Comparison of ENCODE assay signal across 16 cellular contexts in the genomic region with DNA sequence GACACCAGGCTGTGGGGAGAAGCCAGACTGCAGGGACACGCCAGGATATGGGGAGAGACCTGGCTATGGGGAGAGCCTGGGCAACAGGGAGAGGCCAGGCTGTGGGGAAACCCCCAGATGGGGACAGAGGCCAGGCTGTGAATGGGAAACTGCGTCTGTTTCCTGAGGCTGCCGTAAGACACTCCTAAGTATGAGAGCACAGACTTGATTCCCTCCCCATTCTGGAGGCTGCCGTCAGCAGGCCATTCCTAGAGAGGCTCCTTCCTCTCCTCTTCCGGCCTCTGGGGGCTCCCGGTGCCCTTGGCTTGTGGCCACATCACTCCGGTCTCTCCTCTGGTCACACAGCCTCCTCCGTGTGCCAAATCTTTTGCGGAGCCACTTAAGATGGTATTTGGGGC. TPM values are rescaled to one million over a fixed set of nuclear protein-coding genes. Genes with fewer than 3 reads are reported as not detected.
DNase-seq lines count a peak whose midpoint lies in the region; ATAC-seq and TF ChIP-seq lines count a peak whose summit lies in the region.
"Had no signal": no experiment of that assay in that cellular context is flagged by ENCODE, and none has a peak within 500 bp of the region (broad histone marks: within the 10 kb centered on the region; RNA-seq: fewer than 3 reads in every experiment).

No MANE protein-coding gene starts in this region.

- peaks cover 46% of the 10 kb centered on the region for H3K36me3 Mint-ChIP-seq in nephron progenitor cell (ENCODE audit: low read depth)

- peaks cover 4% of the 10 kb centered on the region for H3K27me3 Mint-ChIP-seq in nephron progenitor cell (ENCODE audit: low read depth, poor library complexity)

- no peak overlapping the region for H3K27ac Mint-ChIP-seq in nephron progenitor cell

- peaks cover 18 to 64% (median 59%) of the 10 kb centered on the region in 10 experiments for H3K4me1 ChIP-seq in BLaER1 treated with 17β-estradiol and CSF1 and Interleukin-3, amounts not matched to agents 10 nM and 100 nM
- H3K4me1 ChIP-seq in ascending aorta (peaks cover 0 to 6% of the 10 kb centered on the region in 2 donors), osteoblast (ENCODE audit: insufficient read depth, low read length) (no peaks in the 10 kb centered on the region)
- H3K4me1 ChIP-seq: BE2C had no signal

- H3K9me3 Mint-ChIP-seq in nephron progenitor cell: peaks cover 5% of the 10 kb centered on the region

- peaks cover 0 to 56% (median 2%) of the 10 kb centered on the region in 11 experiments; a peak in 8 of 22 replicates for H4K20me1 ChIP-seq in BLaER1 treated with 17β-estradiol and CSF1 and Interleukin-3, amounts not matched to agents 10 nM and 100 nM
- H4K20me1 ChIP-seq in osteoblast (ENCODE audit: insufficient read depth, low read length): no peaks in the 10 kb centered on the region

- peaks cover 0 to 12% (median 0%) of the 10 kb centered on the region in 11 experiments; a peak in 6 of 22 replicates for H3K9me3 ChIP-seq in BLaER1 treated with 17β-estradiol and CSF1 and Interleukin-3, amounts not matched to agents 10 nM and 100 nM (replicated peaks in 1 of 11)
- H3K9me3 ChIP-seq in ascending aorta (no peaks in the 10 kb centered on the region), osteoblast (ENCODE audit: low read depth, low read length) (no peaks in the 10 kb centered on the region)
- H3K9me3 ChIP-seq: BE2C had no signal

- intact Hi-C loops in ascending aorta (cut with DNase I): no loop called here

- peaks cover 41% of the 10 kb centered on the region for H3K4me1 Mint-ChIP-seq in nephron progenitor cell

- H3K4me3 ChIP-seq in BLaER1 treated with 17β-estradiol and CSF1 and Interleukin-3, amounts not matched to agents 10 nM and 100 nM: no peak overlapping the region
- H3K4me3 ChIP-seq in ascending aorta (no peak overlapping the region), osteoblast (ENCODE audit: insufficient read depth, low read length) (no peak overlapping the region)

- peaks cover 0 to 9% (median 5%) of the 10 kb centered on the region in 11 experiments; a peak in 6 of 22 replicates for H3K36me3 ChIP-seq in BLaER1 treated with 17β-estradiol and CSF1 and Interleukin-3, amounts not matched to agents 10 nM and 100 nM
- peaks cover 2 to 19% of the 10 kb centered on the region in 2 donors for H3K36me3 ChIP-seq in ascending aorta
- no peaks in the 10 kb centered on the region for H3K36me3 ChIP-seq in osteoblast (ENCODE audit: insufficient read depth, low read length)

- no peak overlapping the region for H2AFZ ChIP-seq in osteoblast (ENCODE audit: low read length)

- ATAC-seq in GM18511 (IDR thresholded peaks at IDR 0.05; ENCODE audit: unreplicated experiment) (no peak), GM21786 (IDR thresholded peaks at IDR 0.05; ENCODE audit: unreplicated experiment) (no peak)
- ATAC-seq: PC-3, Right ventricle myocardium inferior had no signal

- H3K9ac ChIP-seq in BLaER1 treated with 17β-estradiol and CSF1 and Interleukin-3, amounts not matched to agents 10 nM and 100 nM: no peak overlapping the region

- no peaks in the 10 kb centered on the region for H3K27me3 ChIP-seq in BLaER1 treated with 17β-estradiol and CSF1 and Interleukin-3, amounts not matched to agents 10 nM and 100 nM
- H3K27me3 ChIP-seq in ascending aorta (no peaks in the 10 kb centered on the region), osteoblast (ENCODE audit: insufficient read depth, low read length) (no peaks in the 10 kb centered on the region)
- H3K27me3 ChIP-seq: BE2C had no signal

- H3K4me3 Mint-ChIP-seq in nephron progenitor cell: no peak overlapping the region

- DNase-seq in 8988T: peak; percentile 15
- peak in 1 of 2 donors; percentile 63 for DNase-seq in ascending aorta (ENCODE audit: low spot score in 2 of 2)
- peak; percentile 76 for DNase-seq in osteoblast (ENCODE audit: insufficient read length, low spot score, missing footprints)
- no peak for DNase-seq in activated gamma-delta T cell (lab: John Stamatoyannopoulos, UW)
- no peak for DNase-seq in nephron progenitor cell
- DNase-seq: BE2C, DMS 273 treated with DMSO at 0.1 percent for 48 hours, NCI-H1436, NCI-H2081, NCI-H2227 treated with DMSO at 0.1 percent for 48 hours, NCI-H526 treated with DMSO at 0.1 percent for 48 hours, PC-3 had no signal

- no peak overlapping the region for H3K27ac ChIP-seq in BLaER1 treated with 17β-estradiol and CSF1 and Interleukin-3, amounts not matched to agents 10 nM and 100 nM
- peak overlapping the region; percentile 36 to 66 for H3K27ac ChIP-seq in ascending aorta
- H3K27ac ChIP-seq in osteoblast (ENCODE audit: low read depth, low read length): no peak overlapping the region

- TF ChIP-seq CTCF in ascending aorta (IDR thresholded peaks at IDR 0.05): no peak
- TF ChIP-seq CTCF in osteoblast (IDR thresholded peaks at IDR 0.05; ENCODE audit: extremely low read depth, low read depth, low read length): no peak
- TF ChIP-seq CTCF in nephron progenitor cell (IDR thresholded peaks at IDR 0.05): no peak

- peak overlapping the region in 10 of 11 experiments; percentile 14 to 87 (median 69); a peak in 18 of 22 replicates for H3K4me2 ChIP-seq in BLaER1 treated with 17β-estradiol and CSF1 and Interleukin-3, amounts not matched to agents 10 nM and 100 nM
- H3K4me2 ChIP-seq in osteoblast (ENCODE audit: insufficient read depth, low read length): no peak overlapping the region

- H3K79me2 ChIP-seq in osteoblast (ENCODE audit: insufficient read depth, low read length): no peaks in the 10 kb centered on the region

RNA-seq across cellular contexts. Expression of a gene that starts 32.3 kb away (rescaled TPM):
- 40.9 TPM for total RNA-seq in ascending aorta
- total RNA-seq in osteoblast: 51.3 and 55.4 TPM in 2 replicates

Comparison
In these comparisons a context has a peak if more than half of its experiments do, and no peak if none do; other contexts are left out.
1. DNase-seq: peak in 8988T (single experiment) and osteoblast (single experiment); none in activated gamma-delta T cell (single experiment) and nephron progenitor cell (single experiment).
2. H3K27ac ChIP-seq: peak in ascending aorta (2 of 2); none in BLaER1 treated with 17β-estradiol and CSF1 and Interleukin-3, amounts not matched to agents 10 nM and 100 nM (0 of 11) and osteoblast (single experiment).